Comparison of ENCODE assay signal across 8 cellular contexts in the genomic region with DNA sequence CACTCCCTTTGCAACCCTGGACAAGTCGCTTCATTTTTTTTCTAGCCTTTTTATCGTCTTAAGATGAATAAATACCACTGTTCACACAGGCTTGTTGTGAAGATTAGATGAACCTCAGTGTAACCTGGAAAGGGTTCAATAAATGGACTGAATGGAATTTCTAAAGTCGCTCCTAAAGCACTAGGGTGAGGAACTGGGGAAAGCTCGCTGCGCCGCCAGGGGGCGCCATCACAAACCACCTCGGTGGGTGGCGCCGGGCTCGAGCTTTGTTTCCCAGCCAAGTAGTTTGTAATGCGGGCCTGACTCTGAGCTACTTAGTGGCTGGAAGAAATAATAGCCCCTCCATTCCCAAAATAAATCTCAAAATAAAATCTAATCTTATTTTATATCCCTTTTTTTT. TPM values are rescaled to one million over a fixed set of nuclear protein-coding genes. Genes with fewer than 3 reads are reported as not detected.
DNase-seq lines count a peak whose midpoint lies in the region; ATAC-seq, FAIRE-seq and TF ChIP-seq lines count a peak whose summit lies in the region.

No MANE protein-coding gene starts in this region.

- H3K27me3 Mint-ChIP-seq in activated B cell treated with CpG ODN at 0.5 μM for 24 hours, result peaks cover 18% of the 10 kb centered on the region

- intact Hi-C loops in activated B cell treated with CpG ODN at 0.5 μM for 24 hours (cut with micrococcal nuclease), result loop anchor here (1.0 kb wide), 2 partner anchors 32 to 68 kb away; no protein-coding TSS in a partner anchor
- intact Hi-C loops in lower lobe of right lung (cut with DNase I), result no loop called here

- H3K9me3 Mint-ChIP-seq in activated B cell treated with CpG ODN at 0.5 μM for 24 hours, result no peaks in the 10 kb centered on the region

- H3K27ac Mint-ChIP-seq in activated B cell treated with CpG ODN at 0.5 μM for 24 hours, result no peak overlapping the region

- POLR2A ChIA-PET in activated B cell treated with CpG ODN at 0.5 μM for 24 hours (lab: Charles Lee), result interaction anchor here (0.6 to 0.8 kb wide), 3 partner anchors 68 to 330 kb away, joined by 3 to 4 read pairs (median 4); no protein-coding TSS in a partner anchor

- peak; percentile 49 for ATAC-seq in activated B cell treated with CpG ODN at 0.5 μM for 24 hours (ENCODE audit: low read depth)
- peak; percentile 52 to 62 for ATAC-seq in lower lobe of right lung
- ATAC-seq in GM21737 (IDR thresholded peaks at IDR 0.05; ENCODE audit: unreplicated experiment), result no peak
- no peak for ATAC-seq in HG03457 (IDR thresholded peaks at IDR 0.05; ENCODE audit: unreplicated experiment)

- H3K4me1 Mint-ChIP-seq in activated B cell treated with CpG ODN at 0.5 μM for 24 hours, result peaks cover 2% of the 10 kb centered on the region

- no peaks in the 10 kb centered on the region for H3K9me3 ChIP-seq in lower lobe of right lung

- no peaks in the 10 kb centered on the region for H3K36me3 Mint-ChIP-seq in activated B cell treated with CpG ODN at 0.5 μM for 24 hours (ENCODE audit: low read depth)

- no peak overlapping the region for H3K27ac ChIP-seq in lower lobe of right lung

- no peak for FAIRE-seq in bronchial epithelial cell (lab: Jason Lieb, UNC)

- peak; percentile 16 for TF ChIP-seq CTCF in activated B cell treated with CpG ODN at 0.5 μM for 24 hours (IDR thresholded peaks at IDR 0.05)
- TF ChIP-seq CTCF in bronchial epithelial cell (IDR thresholded peaks at IDR 0.05; ENCODE audit: insufficient read depth, low read length, severe bottlenecking), result peak; percentile 89
- TF ChIP-seq CTCF in lower lobe of right lung (IDR thresholded peaks at IDR 0.05), result peak; percentile 79

- peaks cover 5% of the 10 kb centered on the region for H3K27me3 ChIP-seq in bronchial epithelial cell (ENCODE audit: control insufficient read depth, insufficient read depth, low read length)
- H3K27me3 ChIP-seq in lower lobe of right lung (ENCODE audit: low read depth), result no peaks in the 10 kb centered on the region

- H3K4me1 ChIP-seq in lower lobe of right lung, result peaks cover 8% of the 10 kb centered on the region

- H3K36me3 ChIP-seq in bronchial epithelial cell (ENCODE audit: control insufficient read depth, insufficient read depth, low read length), result no peaks in the 10 kb centered on the region
- no peaks in the 10 kb centered on the region for H3K36me3 ChIP-seq in lower lobe of right lung

- DNase-seq in EH (ENCODE audit: low read depth), result peak; percentile 21
- DNase-seq in M059J (ENCODE audit: low read depth), result peak; percentile 18
- DNase-seq in activated B cell treated with CpG ODN at 0.5 μM for 24 hours, result peak; percentile 67
- DNase-seq in bronchial epithelial cell (ENCODE audit: low read depth), result peak; percentile 36
- DNase-seq in lower lobe of right lung, result peak; percentile 87
- DNase-seq in stimulated activated CD8-positive, alpha-beta memory T cell treated with anti-CD3 and anti-CD28 coated beads, Interleukin-7, amount 100 ng/mL, for 1 hour (ENCODE audit: low read depth in 2 of 2), result peak; percentile 56 to 62

- H3K4me3 Mint-ChIP-seq in activated B cell treated with CpG ODN at 0.5 μM for 24 hours, result no peak overlapping the region

- H3K4me3 ChIP-seq in bronchial epithelial cell (ENCODE audit: low read depth, low read length) (no peak overlapping the region), lower lobe of right lung (no peak overlapping the region)

- CTCF ChIA-PET in activated B cell treated with CpG ODN at 0.5 μM for 24 hours (lab: Charles Lee), result interaction anchor here (0.6 to 4.0 kb wide), 23 partner anchors 11 to 737 kb away, joined by 3 to 61 read pairs (median 4); no protein-coding TSS in a partner anchor

RNA-seq across cellular contexts. Expression of gene CEACAM6, which starts 2.2 kb away (rescaled TPM):
- total RNA-seq in M059J (2014; rRNA removed; shearing (Covaris generic)), result not detected in 2 replicates
- total RNA-seq in activated B cell treated with CpG ODN at 0.5 μM for 24 hours (not detected in 2 replicates), bronchial epithelial cell (13.7 and 41.6 TPM in 2 replicates), lower lobe of right lung (369 TPM)

RNA-seq across cellular contexts. Expression of gene CEACAM3, which starts 43.2 kb away (rescaled TPM):
- not detected in 2 replicates for total RNA-seq in M059J (2014; rRNA removed; shearing (Covaris generic))
- total RNA-seq in activated B cell treated with CpG ODN at 0.5 μM for 24 hours (not detected in 2 replicates), bronchial epithelial cell (0.26 TPM in 1 of 2 replicates, not detected in the other), lower lobe of right lung (4.3 TPM)

RNA-seq across cellular contexts. Expression of gene CEACAM5, which starts 44.7 kb away (rescaled TPM):
- total RNA-seq in M059J (2014; rRNA removed; shearing (Covaris generic)), result not detected in 2 replicates
- total RNA-seq in activated B cell treated with CpG ODN at 0.5 μM for 24 hours (not detected in 2 replicates), bronchial epithelial cell (11.6 and 40.6 TPM in 2 replicates), lower lobe of right lung (99.7 TPM)

Comparison
In these comparisons a context has a peak if more than half of its experiments do, and no peak if none do; other contexts are left out.
1. DNase-seq: peak in every context shown above with its lines; median percentile 87 in lower lobe of right lung; 67 in activated B cell treated with CpG ODN at 0.5 μM for 24 hours; 59 in stimulated activated CD8-positive, alpha-beta memory T cell treated with anti-CD3 and anti-CD28 coated beads, Interleukin-7, amount 100 ng/mL, for 1 hour; 36 in bronchial epithelial cell; 21 in EH; 18 in M059J.
2. ATAC-seq: peak in activated B cell treated with CpG ODN at 0.5 μM for 24 hours (single experiment) and lower lobe of right lung (2 of 2); none in GM21737 (single experiment) and HG03457 (single experiment).
3. CTCF ChIP-seq: peak in every context shown above with its lines; median percentile 89 in bronchial epithelial cell; 79 in lower lobe of right lung; 16 in activated B cell treated with CpG ODN at 0.5 μM for 24 hours.
4. RNA of gene CEACAM5, which starts 44.7 kb away (total RNA-seq): 99.7 TPM in lower lobe of right lung (single experiment) and 11.6 to 40.6 TPM in bronchial epithelial cell; not detected in M059J and not detected in activated B cell treated with CpG ODN at 0.5 μM for 24 hours; every median in the first group is over 10 times any median in the second.